In the genomic region with DNA sequence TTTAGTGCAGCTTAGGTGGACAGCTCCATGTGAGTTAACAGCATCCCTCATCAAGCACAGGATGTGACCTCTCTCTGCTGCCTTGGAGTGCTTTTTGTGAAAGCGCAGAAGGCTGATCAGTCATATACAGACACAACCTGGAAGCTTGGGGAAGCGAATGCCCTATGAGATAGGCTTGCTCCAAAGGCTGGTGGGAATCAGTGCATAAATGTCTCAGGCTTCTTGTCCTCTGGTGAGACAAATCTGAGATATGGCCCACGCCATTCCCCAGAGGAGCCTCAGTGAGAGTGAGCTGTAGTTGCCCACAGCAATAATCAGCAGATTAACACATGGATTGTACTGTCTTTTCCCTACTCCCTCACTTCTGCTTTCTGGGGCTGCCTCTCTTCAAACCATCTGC, we compare ENCODE assay signal across 20 cellular contexts.
"Had no signal": no experiment of that assay in that cellular context is flagged by ENCODE, and none has a peak within 500 bp of the region (broad histone marks: within the 10 kb centered on the region; RNA-seq: fewer than 3 reads in every experiment).

No MANE protein-coding gene starts in this region.

- H3K27ac Mint-ChIP-seq: activated CD4-positive, alpha-beta T cell treated with anti-CD3 and anti-CD28 coated beads, Interleukin-2, amount 10 ng/mL, durations not matched to agents 24 days and 14 days; activated CD8-positive, alpha-beta T cell treated with anti-CD3 and anti-CD28 coated beads, Interleukin-2, amount 10 ng/mL, durations not matched to agents 7 days and 5 days; activated naive CD4-positive, alpha-beta T cell treated with anti-CD3 and anti-CD28 coated beads, Interleukin-2, amount 10 ng/mL, durations not matched to agents 7 days and 5 days; activated naive CD8-positive, alpha-beta T cell treated with anti-CD3 and anti-CD28 coated beads, Interleukin-2, amount 50 U/mL, for 24 hours had no signal

- H3K36me3 Mint-ChIP-seq: activated naive CD4-positive, alpha-beta T cell treated with anti-CD3 and anti-CD28 coated beads, Interleukin-2, amount 10 ng/mL, durations not matched to agents 7 days and 5 days had no signal

- H3K9me3 Mint-ChIP-seq: activated CD4-positive, alpha-beta T cell treated with anti-CD3 and anti-CD28 coated beads, Interleukin-2, amount 10 ng/mL, durations not matched to agents 24 days and 14 days; activated naive CD4-positive, alpha-beta T cell treated with anti-CD3 and anti-CD28 coated beads, Interleukin-2, amount 10 ng/mL, durations not matched to agents 7 days and 5 days; activated naive CD8-positive, alpha-beta T cell treated with anti-CD3 and anti-CD28 coated beads, Interleukin-2, amount 50 U/mL, for 24 hours; activated T-cell treated with anti-CD3 and anti-CD28 coated beads, Interleukin-2, amount 50 U/mL, for 4 hours; nephron had no signal

- H3K27ac ChIP-seq: brain microvascular endothelial cell, colonic mucosa, left lung, tibial artery, uterus had no signal

- ATAC-seq: activated CD8-positive, alpha-beta T cell treated with anti-CD3 and anti-CD28 coated beads, Interleukin-2, amount 10 ng/mL, durations not matched to agents 7 days and 5 days; activated naive CD8-positive, alpha-beta T cell treated with anti-CD3 and anti-CD28 coated beads, Interleukin-2, amount 50 U/mL, for 24 hours; activated T-cell treated with anti-CD3 and anti-CD28 coated beads, Interleukin-2, amount 50 U/mL, for 4 hours; left lung had no signal

- DNase-seq: activated CD4-positive, alpha-beta T cell treated with anti-CD3 and anti-CD28 coated beads, Interleukin-2, amount 10 ng/mL, durations not matched to agents 24 days and 14 days; activated CD4-positive, CD25-positive, alpha-beta regulatory T cell; activated CD8-positive, alpha-beta memory T cell treated with anti-CD3 and anti-CD28 coated beads, Interleukin-2, amount 50 U/mL, for 4 hours; activated CD8-positive, alpha-beta T cell treated with anti-CD3 and anti-CD28 coated beads, Interleukin-2, amount 10 ng/mL, durations not matched to agents 7 days and 5 days; activated naive CD4-positive, alpha-beta T cell treated with anti-CD3 and anti-CD28 coated beads, Interleukin-2, amount 10 ng/mL, durations not matched to agents 7 days and 5 days; activated naive CD8-positive, alpha-beta T cell treated with anti-CD3 and anti-CD28 coated beads, Interleukin-2, amount 50 U/mL, for 24 hours; activated T-cell treated with anti-CD3 and anti-CD28 coated beads, Interleukin-2, amount 50 U/mL, for 4 hours; brain microvascular endothelial cell; central memory CD4-positive, alpha-beta T cell; colonic mucosa; foreskin melanocyte; head of caudate nucleus; kidney; left lung; stimulated activated CD4-positive, alpha-beta T cell treated with anti-CD3 and anti-CD28 coated beads, Interleukin-1b, Interleukin-23, amount 100 ng/mL, for 48 hours; stimulated activated naive CD4-positive, alpha-beta T cell treated with Interleukin-2 at 50 U/mL for 16 hours; T-helper 2 cell; tibial artery; uterus had no signal

- H3K27me3 ChIP-seq: brain microvascular endothelial cell, colonic mucosa, left lung, tibial artery, uterus had no signal

- H3K27me3 Mint-ChIP-seq: activated naive CD8-positive, alpha-beta T cell treated with anti-CD3 and anti-CD28 coated beads, Interleukin-2, amount 50 U/mL, for 24 hours had no signal

- H3K4me3 Mint-ChIP-seq: activated CD4-positive, alpha-beta T cell treated with anti-CD3 and anti-CD28 coated beads, Interleukin-2, amount 10 ng/mL, durations not matched to agents 24 days and 14 days; activated CD8-positive, alpha-beta T cell treated with anti-CD3 and anti-CD28 coated beads, Interleukin-2, amount 10 ng/mL, durations not matched to agents 7 days and 5 days; activated naive CD4-positive, alpha-beta T cell treated with anti-CD3 and anti-CD28 coated beads, Interleukin-2, amount 10 ng/mL, durations not matched to agents 7 days and 5 days; activated naive CD8-positive, alpha-beta T cell treated with anti-CD3 and anti-CD28 coated beads, Interleukin-2, amount 50 U/mL, for 24 hours; activated T-cell treated with anti-CD3 and anti-CD28 coated beads, Interleukin-2, amount 50 U/mL, for 4 hours; nephron had no signal

- H3K4me1 ChIP-seq: colonic mucosa, left lung, uterus had no signal

- H3K9me3 ChIP-seq: colonic mucosa, left lung, tibial artery, uterus had no signal

- H3K4me3 ChIP-seq: colonic mucosa, left lung, tibial artery, uterus had no signal

- H3K36me3 ChIP-seq: brain microvascular endothelial cell, colonic mucosa, left lung, tibial artery, uterus had no signal
